Comparison of ENCODE assay signal across 10 cellular contexts in the genomic region with DNA sequence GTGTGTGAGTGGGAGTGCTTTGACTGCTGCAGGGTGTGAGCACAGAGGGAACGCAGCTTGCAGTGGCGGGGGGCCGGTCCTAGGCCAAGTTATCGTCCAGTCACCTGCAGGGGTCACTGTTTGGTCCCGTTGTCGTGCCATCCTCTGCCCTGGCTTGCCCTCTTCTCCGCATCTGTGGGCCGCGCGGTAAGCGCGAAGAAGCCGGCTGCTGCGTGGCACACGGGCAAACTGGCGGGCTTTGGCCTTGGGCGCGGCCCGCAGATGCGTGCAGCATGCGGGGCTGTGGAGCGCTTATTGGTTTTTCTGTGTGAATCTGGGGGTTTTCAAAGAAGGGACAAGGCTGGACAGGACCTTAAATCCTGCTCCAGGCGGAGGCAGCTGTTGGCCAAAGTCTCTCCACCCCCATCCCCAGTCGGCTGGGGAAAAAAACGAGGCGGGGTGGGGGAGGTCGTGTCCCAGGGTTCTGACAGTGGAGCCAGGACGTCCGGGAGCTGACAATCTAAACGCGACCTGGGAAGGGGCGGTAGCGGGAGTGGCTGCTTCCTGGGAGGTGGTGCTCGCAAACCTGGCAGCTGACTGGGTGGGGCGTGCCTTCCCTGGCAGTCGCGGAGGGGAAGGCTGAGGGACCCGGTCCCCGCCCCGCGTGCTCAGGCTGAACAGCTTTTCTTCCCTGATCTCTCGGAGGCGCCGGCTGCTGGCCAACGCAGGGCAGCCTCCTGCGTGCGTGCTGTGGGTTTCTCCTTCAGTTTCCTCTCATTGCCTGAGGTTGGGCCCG. TPM values are rescaled to one million over a fixed set of nuclear protein-coding genes. Genes with fewer than 3 reads are reported as not detected.
DNase-seq lines count a peak whose midpoint lies in the region; ATAC-seq, FAIRE-seq and TF ChIP-seq lines count a peak whose summit lies in the region.
"Had no signal": no experiment of that assay in that cellular context is flagged by ENCODE, and none has a peak within 500 bp of the region (broad histone marks: within the 10 kb centered on the region; RNA-seq: fewer than 3 reads in every experiment).

No MANE protein-coding gene starts in this region.

- no peaks in the 10 kb centered on the region for H3K27me3 ChIP-seq in HepG2 (ENCODE audit: control insufficient read depth in 1 of 2, insufficient read depth in 2 of 2, low read length in 2 of 2)

- H3K9ac ChIP-seq in HepG2 (ENCODE audit: insufficient read depth, low read depth, low read length): no peak overlapping the region

- H3K4me2 ChIP-seq in HepG2 (ENCODE audit: low read depth, low read length): peak overlapping the region; percentile 7; the same call in 1 of the 2 replicates

- POLR2A ChIA-PET in HepG2 (lab: Yijun Ruan, JAX): no interaction called here

- in situ Hi-C loops in HepG2 (cut with HindIII; ENCODE audit: extremely low pct_ligation_motif_present, low pct_unique_long_range_greater_than_20kb): no loop called here

- peak; percentile 56 for ATAC-seq in HepG2
- ATAC-seq in stimulated activated naive CD8-positive, alpha-beta T cell treated with anti-CD3 and anti-CD28 coated beads, Interleukin-15, amount 100 ng/mL, for 72 hours: no peak

- no peaks in the 10 kb centered on the region for H3K4me1 Mint-ChIP-seq in stimulated activated naive CD8-positive, alpha-beta T cell treated with anti-CD3 and anti-CD28 coated beads, Interleukin-15, amount 100 ng/mL, for 72 hours
- H3K4me1 Mint-ChIP-seq: memory B cell had no signal

- peaks cover 54% of the 10 kb centered on the region for H3K27me3 Mint-ChIP-seq in stimulated activated naive CD8-positive, alpha-beta T cell treated with anti-CD3 and anti-CD28 coated beads, Interleukin-15, amount 100 ng/mL, for 72 hours

- CTCF ChIA-PET in HepG2 (lab: Yijun Ruan, JAX; ENCODE audit: low intra/inter-chr PET ratio, low total read pairs): no interaction called here

- no peak for TF ChIP-seq POLR2A in HepG2 (IDR thresholded peaks at IDR 0.05; ENCODE audit: insufficient read depth in 1 of 2, low read depth in 2 of 2, low read length in 2 of 2)

- no peak overlapping the region for H3K27ac Mint-ChIP-seq in stimulated activated naive CD8-positive, alpha-beta T cell treated with anti-CD3 and anti-CD28 coated beads, Interleukin-15, amount 100 ng/mL, for 72 hours
- H3K27ac Mint-ChIP-seq: memory B cell had no signal

- no peaks in the 10 kb centered on the region for H3K4me1 ChIP-seq in HepG2 (ENCODE audit: insufficient read depth, low read length)

- WGBS in HepG2 (ENCODE audit: low lambda C conversion rate): 47% methylated on average over 27 of the region's 48 CpGs

- H3K4me3 ChIP-seq in HepG2 (replicated peaks in 1 of 3; ENCODE audit: insufficient read depth in 1 of 3, low read depth in 2 of 3, low read length in 3 of 3): no peak overlapping the region; a peak in 1 of 6 replicates

- peaks cover 5 to 21% of the 10 kb centered on the region in 2 donors for H3K9me3 Mint-ChIP-seq in stimulated activated naive CD8-positive, alpha-beta T cell treated with anti-CD3 and anti-CD28 coated beads, Interleukin-15, amount 100 ng/mL, for 72 hours

- H3K27ac ChIP-seq in HepG2 (ENCODE audit: extremely low read length, insufficient read depth, low read length): no peak overlapping the region
- H3K27ac ChIP-seq: C4-2B had no signal

- H3K36me3 ChIP-seq in HepG2 (replicated peaks in 1 of 2; ENCODE audit: control insufficient read depth in 1 of 2, insufficient read depth in 2 of 2, low read length in 2 of 2): no peaks in the 10 kb centered on the region

- no peak for TF ChIP-seq RAD21 in HepG2 (CRISPR knock-in tag; IDR thresholded peaks at IDR 0.05)

- no peak overlapping the region for H3K4me3 Mint-ChIP-seq in stimulated activated naive CD8-positive, alpha-beta T cell treated with anti-CD3 and anti-CD28 coated beads, Interleukin-15, amount 100 ng/mL, for 72 hours
- H3K4me3 Mint-ChIP-seq: memory B cell had no signal

- peaks cover 9% of the 10 kb centered on the region; the same call in 1 of the 2 replicates for H3K9me3 ChIP-seq in HepG2 (ENCODE audit: low read length)

- no peak for TF ChIP-seq CTCF in HepG2 (CRISPR knock-in tag; IDR thresholded peaks at IDR 0.05)

- no TSS peak for BruUV-seq in HepG2 (replicated peaks; lab: Mats Ljungman, UMichigan)

- TF ChIP-seq EP300 in HepG2 (IDR thresholded peaks at IDR 0.05; ENCODE audit: low read depth in 2 of 2, low read length in 2 of 2) (no peak), HepG2 (CRISPR knock-in tag; IDR thresholded peaks at IDR 0.05; ENCODE audit: borderline replicate concordance) (no peak)

- H2AFZ ChIP-seq in HepG2 (ENCODE audit: low read length): no peak overlapping the region

- DNase-seq in NCI-H82 (lab: John Stamatoyannopoulos, UW) (peak; percentile 53), NCI-H82 treated with DMSO at 0.1 percent for 48 hours (lab: John Stamatoyannopoulos, UW; ENCODE audit: unreplicated experiment) (no peak), dedifferentiated amniotic fluid mesenchymal stem cell (ENCODE audit: extremely low spot score) (peak; percentile 51), HepG2 (ENCODE audit: low spot score) (no peak), ureter (ENCODE audit: low spot score) (peak; percentile 77), midbrain (lab: John Stamatoyannopoulos, UW) (no peak)
- no peak for DNase-seq in stimulated activated naive CD8-positive, alpha-beta T cell treated with anti-CD3 and anti-CD28 coated beads, Interleukin-15, amount 100 ng/mL, for 72 hours
- no peak for DNase-seq in effector CD4-positive, alpha-beta T cell

- intact Hi-C loops in HepG2 (cut with micrococcal nuclease; ENCODE audit: unreplicated experiment): no loop called here

- no peaks in the 10 kb centered on the region for H4K20me1 ChIP-seq in HepG2 (ENCODE audit: insufficient read depth, low read length)

- H3K79me2 ChIP-seq in HepG2 (ENCODE audit: insufficient read depth, low read length): no peaks in the 10 kb centered on the region

- FAIRE-seq in HepG2 (lab: Jason Lieb, UNC): no peak

TF ChIP-seq in HepG2, 621 proteins besides CTCF, POLR2A, EP300 and RAD21:
- TF ChIP-seq NFKBIZ (CRISPR knock-in tag; IDR thresholded peaks at IDR 0.05): no peak
- no peak for TF ChIP-seq HOXA3 (CRISPR knock-in tag; IDR thresholded peaks at IDR 0.05)
- TF ChIP-seq, protein P1, sequence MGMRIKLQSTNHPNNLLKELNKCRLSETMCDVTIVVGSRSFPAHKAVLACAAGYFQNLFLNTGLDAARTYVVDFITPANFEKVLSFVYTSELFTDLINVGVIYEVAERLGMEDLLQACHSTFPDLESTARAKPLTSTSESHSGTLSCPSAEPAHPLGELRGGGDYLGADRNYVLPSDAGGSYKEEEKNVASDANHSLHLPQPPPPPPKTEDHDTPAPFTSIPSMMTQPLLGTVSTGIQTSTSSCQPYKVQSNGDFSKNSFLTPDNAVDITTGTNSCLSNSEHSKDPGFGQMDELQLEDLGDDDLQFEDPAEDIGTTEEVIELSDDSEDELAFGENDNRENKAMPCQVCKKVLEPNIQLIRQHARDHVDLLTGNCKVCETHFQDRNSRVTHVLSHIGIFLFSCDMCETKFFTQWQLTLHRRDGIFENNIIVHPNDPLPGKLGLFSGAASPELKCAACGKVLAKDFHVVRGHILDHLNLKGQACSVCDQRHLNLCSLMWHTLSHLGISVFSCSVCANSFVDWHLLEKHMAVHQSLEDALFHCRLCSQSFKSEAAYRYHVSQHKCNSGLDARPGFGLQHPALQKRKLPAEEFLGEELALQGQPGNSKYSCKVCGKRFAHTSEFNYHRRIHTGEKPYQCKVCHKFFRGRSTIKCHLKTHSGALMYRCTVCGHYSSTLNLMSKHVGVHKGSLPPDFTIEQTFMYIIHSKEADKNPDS (CRISPR knock-in tag; IDR thresholded peaks at IDR 0.05): no peak
- TF ChIP-seq ZMYM4 (CRISPR knock-in tag; IDR thresholded peaks at IDR 0.05): peak; percentile 23; the same call in 1 of the 2 replicates
- TF ChIP-seq ETV6 (CRISPR knock-in tag; conservative IDR thresholded peaks at IDR 0.05): no peak

RNA-seq across cellular contexts. Expression of a gene that starts 39.7 kb away (rescaled TPM):
- total RNA-seq in HepG2 (2016; rRNA removed; fragmentation: Illumina TruSeq; extraction: Trizol) (not detected in 2 replicates), ureter (10.8 TPM)
- total RNA-seq in HepG2 (2016; cell fraction: cytosol; rRNA removed; fragmentation: Illumina TruSeq; extraction: Trizol; ENCODE audit: low read depth): not detected in 2 replicates
- not detected in 2 replicates for total RNA-seq in HepG2 (2016; cell fraction: insoluble cytoplasmic fraction; rRNA removed; fragmentation: Illumina TruSeq; extraction: Trizol)
- not detected in 2 replicates for total RNA-seq in HepG2 (2016; cell fraction: membrane; rRNA removed; fragmentation: Illumina TruSeq; extraction: Trizol)
- not detected in 2 replicates for total RNA-seq in HepG2 (2016; cell fraction: nucleus; rRNA removed; fragmentation: Illumina TruSeq; extraction: Trizol)
- polyA plus RNA-seq in HepG2 (2011; rRNA removed): not detected in 2 replicates
- not detected in 2 replicates for polyA plus RNA-seq in HepG2 (2011; cell fraction: cytosol; rRNA removed)
- not detected in 2 replicates for polyA plus RNA-seq in HepG2 (2011; cell fraction: nucleus; rRNA removed)
- polyA plus RNA-seq in HepG2 (2012): not detected in 2 replicates
- not detected in 2 replicates for polyA plus RNA-seq in HepG2 (2016; cell fraction: cytosol; fragmentation: Illumina TruSeq; extraction: Trizol; ENCODE audit: low read depth)
- polyA plus RNA-seq in HepG2 (2016; cell fraction: insoluble cytoplasmic fraction; fragmentation: Illumina TruSeq; extraction: Trizol; ENCODE audit: low read depth): not detected in 2 replicates
- not detected in 2 replicates for polyA plus RNA-seq in HepG2 (2016; cell fraction: membrane; fragmentation: Illumina TruSeq; extraction: Trizol; ENCODE audit: low read depth)
- not detected in 2 replicates for polyA plus RNA-seq in HepG2 (2016; cell fraction: nucleus; fragmentation: Illumina TruSeq; extraction: Trizol; ENCODE audit: insufficient read depth, low read depth)
- polyA minus RNA-seq in HepG2 (2011; rRNA and poly(A)+ RNA removed; ENCODE audit: low replicate concordance): 8.7 TPM in 1 of 2 replicates, not detected in the other
- polyA minus RNA-seq in HepG2 (2011; cell fraction: cytosol; rRNA and poly(A)+ RNA removed): not detected in 2 replicates
- polyA minus RNA-seq in HepG2 (2011; cell fraction: nucleus; rRNA and poly(A)+ RNA removed): not detected in 2 replicates

Comparison
In these comparisons a context has a peak if more than half of its experiments do, and no peak if none do; other contexts are left out.
1. DNase-seq: peak in NCI-H82 (single experiment), dedifferentiated amniotic fluid mesenchymal stem cell (single experiment) and ureter (single experiment); none in NCI-H82 treated with DMSO at 0.1 percent for 48 hours (single experiment), HepG2 (single experiment), stimulated activated naive CD8-positive, alpha-beta T cell treated with anti-CD3 and anti-CD28 coated beads, Interleukin-15, amount 100 ng/mL, for 72 hours (0 of 2), effector CD4-positive, alpha-beta T cell (single experiment) and midbrain (single experiment).
2. RNA of a gene that starts 39.7 kb away (total RNA-seq): 10.8 TPM in ureter (single experiment); not detected in HepG2; every median in the first group is over 10 times any median in the second.